In the genomic region with DNA sequence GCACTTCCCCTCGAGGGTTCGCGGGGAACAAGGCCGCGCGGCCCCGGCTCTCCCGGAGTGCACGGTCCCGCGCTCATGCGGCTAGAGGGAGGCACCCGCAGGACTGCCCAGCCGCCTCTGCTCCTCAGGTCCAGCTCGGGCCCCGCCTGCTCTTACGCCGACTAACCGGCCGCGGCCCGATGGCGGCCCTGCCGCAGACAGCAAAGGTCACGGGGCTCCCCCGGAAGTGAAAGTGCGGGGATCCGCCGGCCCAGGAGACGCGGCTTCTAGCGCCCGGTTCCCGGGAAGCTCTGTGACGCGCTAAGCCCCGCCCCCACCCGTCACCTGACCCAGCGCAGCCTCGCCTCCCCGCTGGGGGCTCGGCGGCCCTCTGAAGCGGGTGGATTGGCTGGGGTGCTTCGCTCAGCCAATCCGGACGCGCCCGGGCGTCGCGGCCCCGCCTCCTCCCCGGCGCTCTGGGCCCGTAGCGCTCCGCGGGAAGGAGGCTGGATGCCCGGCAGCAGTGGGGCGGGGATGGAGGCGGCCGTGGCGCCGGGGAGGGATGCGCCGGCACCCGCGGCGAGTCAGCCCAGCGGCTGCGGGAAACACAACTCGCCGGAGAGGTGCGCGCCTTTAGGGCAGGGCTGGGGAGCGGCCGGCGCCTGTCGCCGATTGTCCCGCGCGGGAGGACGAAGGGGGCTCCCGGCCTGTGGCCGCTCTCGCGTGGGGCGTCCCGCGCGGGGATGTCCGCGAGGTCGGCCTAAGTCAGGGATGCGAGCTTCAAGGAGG, we compare ENCODE assay signal across 1 cellular context.
TF ChIP-seq lines count a peak whose summit lies in the region.

A gene with protein sequence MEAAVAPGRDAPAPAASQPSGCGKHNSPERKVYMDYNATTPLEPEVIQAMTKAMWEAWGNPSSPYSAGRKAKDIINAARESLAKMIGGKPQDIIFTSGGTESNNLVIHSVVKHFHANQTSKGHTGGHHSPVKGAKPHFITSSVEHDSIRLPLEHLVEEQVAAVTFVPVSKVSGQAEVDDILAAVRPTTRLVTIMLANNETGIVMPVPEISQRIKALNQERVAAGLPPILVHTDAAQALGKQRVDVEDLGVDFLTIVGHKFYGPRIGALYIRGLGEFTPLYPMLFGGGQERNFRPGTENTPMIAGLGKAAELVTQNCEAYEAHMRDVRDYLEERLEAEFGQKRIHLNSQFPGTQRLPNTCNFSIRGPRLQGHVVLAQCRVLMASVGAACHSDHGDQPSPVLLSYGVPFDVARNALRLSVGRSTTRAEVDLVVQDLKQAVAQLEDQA (plus strand): TSS at position 460 of the 768 bp plus-strand sequence. CDS start 54 bp downstream, at position 514.

TF ChIP-seq in HepG2, 621 proteins besides CTCF, POLR2A, EP300 and RAD21 (continued from another document and continues in another):
- TF ChIP-seq, protein P1, sequence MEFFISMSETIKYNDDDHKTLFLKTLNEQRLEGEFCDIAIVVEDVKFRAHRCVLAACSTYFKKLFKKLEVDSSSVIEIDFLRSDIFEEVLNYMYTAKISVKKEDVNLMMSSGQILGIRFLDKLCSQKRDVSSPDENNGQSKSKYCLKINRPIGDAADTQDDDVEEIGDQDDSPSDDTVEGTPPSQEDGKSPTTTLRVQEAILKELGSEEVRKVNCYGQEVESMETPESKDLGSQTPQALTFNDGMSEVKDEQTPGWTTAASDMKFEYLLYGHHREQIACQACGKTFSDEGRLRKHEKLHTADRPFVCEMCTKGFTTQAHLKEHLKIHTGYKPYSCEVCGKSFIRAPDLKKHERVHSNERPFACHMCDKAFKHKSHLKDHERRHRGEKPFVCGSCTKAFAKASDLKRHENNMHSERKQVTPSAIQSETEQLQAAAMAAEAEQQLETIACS (CRISPR knock-in tag; IDR thresholded peaks at IDR 0.05) = peak; percentile 60; the same call in 1 of the 2 replicates
- peak; percentile 75; the same call in 1 of the 2 replicates for TF ChIP-seq ZNF878 (CRISPR knock-in tag; IDR thresholded peaks at IDR 0.05)
- no peak for TF ChIP-seq NFIC (IDR thresholded peaks at IDR 0.05; ENCODE audit: low read length)
- peak; percentile 97 for TF ChIP-seq TAF1 (CRISPR knock-in tag; IDR thresholded peaks at IDR 0.05)
- no peak; the same call in none of the 2 replicates for TF ChIP-seq ZNF232 (CRISPR knock-in tag; IDR thresholded peaks at IDR 0.05; ENCODE audit: borderline replicate concordance)
- TF ChIP-seq, protein P2, sequence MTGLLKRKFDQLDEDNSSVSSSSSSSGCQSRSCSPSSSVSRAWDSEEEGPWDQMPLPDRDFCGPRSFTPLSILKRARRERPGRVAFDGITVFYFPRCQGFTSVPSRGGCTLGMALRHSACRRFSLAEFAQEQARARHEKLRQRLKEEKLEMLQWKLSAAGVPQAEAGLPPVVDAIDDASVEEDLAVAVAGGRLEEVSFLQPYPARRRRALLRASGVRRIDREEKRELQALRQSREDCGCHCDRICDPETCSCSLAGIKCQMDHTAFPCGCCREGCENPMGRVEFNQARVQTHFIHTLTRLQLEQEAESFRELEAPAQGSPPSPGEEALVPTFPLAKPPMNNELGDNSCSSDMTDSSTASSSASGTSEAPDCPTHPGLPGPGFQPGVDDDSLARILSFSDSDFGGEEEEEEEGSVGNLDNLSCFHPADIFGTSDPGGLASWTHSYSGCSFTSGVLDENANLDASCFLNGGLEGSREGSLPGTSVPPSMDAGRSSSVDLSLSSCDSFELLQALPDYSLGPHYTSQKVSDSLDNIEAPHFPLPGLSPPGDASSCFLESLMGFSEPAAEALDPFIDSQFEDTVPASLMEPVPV (CRISPR knock-in tag; IDR thresholded peaks at IDR 0.05) = peak; percentile 86; the same call in 1 of the 2 replicates
- TF ChIP-seq, protein P3, sequence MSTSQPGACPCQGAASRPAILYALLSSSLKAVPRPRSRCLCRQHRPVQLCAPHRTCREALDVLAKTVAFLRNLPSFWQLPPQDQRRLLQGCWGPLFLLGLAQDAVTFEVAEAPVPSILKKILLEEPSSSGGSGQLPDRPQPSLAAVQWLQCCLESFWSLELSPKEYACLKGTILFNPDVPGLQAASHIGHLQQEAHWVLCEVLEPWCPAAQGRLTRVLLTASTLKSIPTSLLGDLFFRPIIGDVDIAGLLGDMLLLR (CRISPR knock-in tag; IDR thresholded peaks at IDR 0.05) = peak; percentile 77
- TF ChIP-seq PRMT3 (CRISPR knock-in tag; IDR thresholded peaks at IDR 0.05; ENCODE audit: borderline replicate concordance, low read depth) = no peak
- peak; percentile 44; the same call in 1 of the 2 replicates for TF ChIP-seq SETDB1 (CRISPR knock-in tag; IDR thresholded peaks at IDR 0.05; ENCODE audit: borderline replicate concordance)
- TF ChIP-seq ZNF180 (CRISPR knock-in tag; IDR thresholded peaks at IDR 0.05; ENCODE audit: borderline replicate concordance, low read depth) = no peak
- TF ChIP-seq HDAC2 (CRISPR knock-in tag; IDR thresholded peaks at IDR 0.05) = peak; percentile 73; the same call in 1 of the 2 replicates
- TF ChIP-seq, protein P4, sequence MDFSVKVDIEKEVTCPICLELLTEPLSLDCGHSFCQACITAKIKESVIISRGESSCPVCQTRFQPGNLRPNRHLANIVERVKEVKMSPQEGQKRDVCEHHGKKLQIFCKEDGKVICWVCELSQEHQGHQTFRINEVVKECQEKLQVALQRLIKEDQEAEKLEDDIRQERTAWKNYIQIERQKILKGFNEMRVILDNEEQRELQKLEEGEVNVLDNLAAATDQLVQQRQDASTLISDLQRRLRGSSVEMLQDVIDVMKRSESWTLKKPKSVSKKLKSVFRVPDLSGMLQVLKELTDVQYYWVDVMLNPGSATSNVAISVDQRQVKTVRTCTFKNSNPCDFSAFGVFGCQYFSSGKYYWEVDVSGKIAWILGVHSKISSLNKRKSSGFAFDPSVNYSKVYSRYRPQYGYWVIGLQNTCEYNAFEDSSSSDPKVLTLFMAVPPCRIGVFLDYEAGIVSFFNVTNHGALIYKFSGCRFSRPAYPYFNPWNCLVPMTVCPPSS (IDR thresholded peaks at IDR 0.05) = no peak
- TF ChIP-seq, protein P5, sequence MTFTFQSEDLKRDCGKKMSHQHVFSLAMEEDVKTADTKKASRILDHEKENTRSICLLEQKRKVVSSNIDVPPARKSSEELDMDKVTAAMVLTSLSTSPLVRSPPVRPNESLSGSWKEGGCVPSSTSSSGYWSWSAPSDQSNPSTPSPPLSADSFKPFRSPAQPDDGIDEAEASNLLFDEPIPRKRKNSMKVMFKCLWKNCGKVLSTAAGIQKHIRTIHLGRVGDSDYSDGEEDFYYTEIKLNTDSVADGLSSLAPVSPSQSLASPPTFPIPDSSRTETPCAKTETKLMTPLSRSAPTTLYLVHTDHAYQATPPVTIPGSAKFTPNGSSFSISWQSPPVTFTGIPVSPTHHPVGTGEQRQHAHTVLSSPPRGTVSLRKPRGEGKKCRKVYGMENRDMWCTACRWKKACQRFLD (CRISPR knock-in tag; IDR thresholded peaks at IDR 0.05; ENCODE audit: borderline replicate concordance) = peak; percentile 87; the same call in 1 of the 2 replicates
- no peak; the same call in 1 of the 2 replicates for TF ChIP-seq TP53 (CRISPR knock-in tag; conservative IDR thresholded peaks at IDR 0.05)
- TF ChIP-seq KLF6 (CRISPR knock-in tag; IDR thresholded peaks at IDR 0.05) = peak; percentile 71; the same call in 1 of the 2 replicates
- TF ChIP-seq ZNF383 (CRISPR knock-in tag; IDR thresholded peaks at IDR 0.05; ENCODE audit: borderline replicate concordance) = no peak
- TF ChIP-seq NFE2L1 (CRISPR knock-in tag; IDR thresholded peaks at IDR 0.05; ENCODE audit: borderline replicate concordance) = no peak
- TF ChIP-seq ZNF253 (CRISPR knock-in tag; IDR thresholded peaks at IDR 0.05; ENCODE audit: borderline replicate concordance) = peak; percentile 96; the same call in 1 of the 2 replicates
- TF ChIP-seq PRPF4 (IDR thresholded peaks at IDR 0.05; ENCODE audit: low read depth, low read length, poor library complexity, severe bottlenecking) = no peak
- TF ChIP-seq, protein P6, sequence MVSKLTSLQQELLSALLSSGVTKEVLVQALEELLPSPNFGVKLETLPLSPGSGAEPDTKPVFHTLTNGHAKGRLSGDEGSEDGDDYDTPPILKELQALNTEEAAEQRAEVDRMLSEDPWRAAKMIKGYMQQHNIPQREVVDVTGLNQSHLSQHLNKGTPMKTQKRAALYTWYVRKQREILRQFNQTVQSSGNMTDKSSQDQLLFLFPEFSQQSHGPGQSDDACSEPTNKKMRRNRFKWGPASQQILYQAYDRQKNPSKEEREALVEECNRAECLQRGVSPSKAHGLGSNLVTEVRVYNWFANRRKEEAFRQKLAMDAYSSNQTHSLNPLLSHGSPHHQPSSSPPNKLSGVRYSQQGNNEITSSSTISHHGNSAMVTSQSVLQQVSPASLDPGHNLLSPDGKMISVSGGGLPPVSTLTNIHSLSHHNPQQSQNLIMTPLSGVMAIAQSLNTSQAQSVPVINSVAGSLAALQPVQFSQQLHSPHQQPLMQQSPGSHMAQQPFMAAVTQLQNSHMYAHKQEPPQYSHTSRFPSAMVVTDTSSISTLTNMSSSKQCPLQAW (CRISPR knock-in tag; IDR thresholded peaks at IDR 0.05) = peak; percentile 90
- TF ChIP-seq SNRNP70 (IDR thresholded peaks at IDR 0.05; ENCODE audit: low read depth, low read length) = no peak
- TF ChIP-seq, protein P7, sequence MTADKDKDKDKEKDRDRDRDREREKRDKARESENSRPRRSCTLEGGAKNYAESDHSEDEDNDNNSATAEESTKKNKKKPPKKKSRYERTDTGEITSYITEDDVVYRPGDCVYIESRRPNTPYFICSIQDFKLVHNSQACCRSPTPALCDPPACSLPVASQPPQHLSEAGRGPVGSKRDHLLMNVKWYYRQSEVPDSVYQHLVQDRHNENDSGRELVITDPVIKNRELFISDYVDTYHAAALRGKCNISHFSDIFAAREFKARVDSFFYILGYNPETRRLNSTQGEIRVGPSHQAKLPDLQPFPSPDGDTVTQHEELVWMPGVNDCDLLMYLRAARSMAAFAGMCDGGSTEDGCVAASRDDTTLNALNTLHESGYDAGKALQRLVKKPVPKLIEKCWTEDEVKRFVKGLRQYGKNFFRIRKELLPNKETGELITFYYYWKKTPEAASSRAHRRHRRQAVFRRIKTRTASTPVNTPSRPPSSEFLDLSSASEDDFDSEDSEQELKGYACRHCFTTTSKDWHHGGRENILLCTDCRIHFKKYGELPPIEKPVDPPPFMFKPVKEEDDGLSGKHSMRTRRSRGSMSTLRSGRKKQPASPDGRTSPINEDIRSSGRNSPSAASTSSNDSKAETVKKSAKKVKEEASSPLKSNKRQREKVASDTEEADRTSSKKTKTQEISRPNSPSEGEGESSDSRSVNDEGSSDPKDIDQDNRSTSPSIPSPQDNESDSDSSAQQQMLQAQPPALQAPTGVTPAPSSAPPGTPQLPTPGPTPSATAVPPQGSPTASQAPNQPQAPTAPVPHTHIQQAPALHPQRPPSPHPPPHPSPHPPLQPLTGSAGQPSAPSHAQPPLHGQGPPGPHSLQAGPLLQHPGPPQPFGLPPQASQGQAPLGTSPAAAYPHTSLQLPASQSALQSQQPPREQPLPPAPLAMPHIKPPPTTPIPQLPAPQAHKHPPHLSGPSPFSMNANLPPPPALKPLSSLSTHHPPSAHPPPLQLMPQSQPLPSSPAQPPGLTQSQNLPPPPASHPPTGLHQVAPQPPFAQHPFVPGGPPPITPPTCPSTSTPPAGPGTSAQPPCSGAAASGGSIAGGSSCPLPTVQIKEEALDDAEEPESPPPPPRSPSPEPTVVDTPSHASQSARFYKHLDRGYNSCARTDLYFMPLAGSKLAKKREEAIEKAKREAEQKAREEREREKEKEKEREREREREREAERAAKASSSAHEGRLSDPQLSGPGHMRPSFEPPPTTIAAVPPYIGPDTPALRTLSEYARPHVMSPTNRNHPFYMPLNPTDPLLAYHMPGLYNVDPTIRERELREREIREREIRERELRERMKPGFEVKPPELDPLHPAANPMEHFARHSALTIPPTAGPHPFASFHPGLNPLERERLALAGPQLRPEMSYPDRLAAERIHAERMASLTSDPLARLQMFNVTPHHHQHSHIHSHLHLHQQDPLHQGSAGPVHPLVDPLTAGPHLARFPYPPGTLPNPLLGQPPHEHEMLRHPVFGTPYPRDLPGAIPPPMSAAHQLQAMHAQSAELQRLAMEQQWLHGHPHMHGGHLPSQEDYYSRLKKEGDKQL (CRISPR knock-in tag; IDR thresholded peaks at IDR 0.05; ENCODE audit: low read depth) = no peak
- TF ChIP-seq ZNF296 (CRISPR knock-in tag; conservative IDR thresholded peaks at IDR 0.05) = peak; percentile 87
- TF ChIP-seq ZNF780A (CRISPR knock-in tag; IDR thresholded peaks at IDR 0.05) = no peak
- peak; percentile 43; the same call in 1 of the 2 replicates for TF ChIP-seq MAFG (CRISPR knock-in tag; IDR thresholded peaks at IDR 0.05)
- TF ChIP-seq KLF11 (CRISPR knock-in tag; IDR thresholded peaks at IDR 0.05) = peak; percentile 80
- TF ChIP-seq, protein P8, sequence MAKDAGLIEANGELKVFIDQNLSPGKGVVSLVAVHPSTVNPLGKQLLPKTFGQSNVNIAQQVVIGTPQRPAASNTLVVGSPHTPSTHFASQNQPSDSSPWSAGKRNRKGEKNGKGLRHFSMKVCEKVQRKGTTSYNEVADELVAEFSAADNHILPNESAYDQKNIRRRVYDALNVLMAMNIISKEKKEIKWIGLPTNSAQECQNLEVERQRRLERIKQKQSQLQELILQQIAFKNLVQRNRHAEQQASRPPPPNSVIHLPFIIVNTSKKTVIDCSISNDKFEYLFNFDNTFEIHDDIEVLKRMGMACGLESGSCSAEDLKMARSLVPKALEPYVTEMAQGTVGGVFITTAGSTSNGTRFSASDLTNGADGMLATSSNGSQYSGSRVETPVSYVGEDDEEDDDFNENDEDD (CRISPR knock-in tag; IDR thresholded peaks at IDR 0.05; ENCODE audit: borderline replicate concordance) = peak; percentile 48; the same call in 1 of the 2 replicates
- TF ChIP-seq MED8 (CRISPR knock-in tag; IDR thresholded peaks at IDR 0.05; ENCODE audit: insufficient replicate concordance) = peak; percentile 87
- TF ChIP-seq DR1 (CRISPR knock-in tag; IDR thresholded peaks at IDR 0.05) = peak; percentile 88
- TF ChIP-seq ZNF20 (CRISPR knock-in tag; IDR thresholded peaks at IDR 0.05) = peak; percentile 88; the same call in 1 of the 2 replicates
- TF ChIP-seq BORCS8-MEF2B (CRISPR knock-in tag; IDR thresholded peaks at IDR 0.05) = 0 out of 2 replicates have a peak, but pooled peaks have one; percentile 57
- TF ChIP-seq ZNF24 (IDR thresholded peaks at IDR 0.05) = no peak; the same call in 1 of the 2 replicates
- no peak; the same call in 1 of the 2 replicates for TF ChIP-seq ZKSCAN5 (CRISPR knock-in tag; IDR thresholded peaks at IDR 0.05)
- TF ChIP-seq TGIF2 (CRISPR knock-in tag; IDR thresholded peaks at IDR 0.05) = peak; percentile 50; the same call in 1 of the 2 replicates
- TF ChIP-seq HNRNPK (IDR thresholded peaks at IDR 0.05; ENCODE audit: low read depth, low read length, poor library complexity, severe bottlenecking) = peak; percentile 58
- TF ChIP-seq ZKSCAN1 (IDR thresholded peaks at IDR 0.05; ENCODE audit: low read length) = 0 out of 2 replicates have a peak, but pooled peaks have one; percentile 4
